Comparison of ENCODE assay signal across 31 cellular contexts in genomic region chr7:121436688-121437087, GRCh38.
"Had no signal": no experiment of that assay in that cellular context is flagged by ENCODE, and none has a peak within 500 bp of the region (broad histone marks: within the 10 kb centered on the region; RNA-seq: fewer than 3 reads in every experiment).

No MANE protein-coding gene starts in this region.

- H3K4me1 ChIP-seq: psoas muscle had no signal

- H3K27ac Mint-ChIP-seq: activated CD4-positive, alpha-beta memory T cell treated with anti-CD3 and anti-CD28 coated beads for 36 hours; activated CD4-positive, alpha-beta T cell treated with anti-CD3 and anti-CD28 coated beads, Interleukin-2, amount 10 ng/mL, durations not matched to agents 24 days and 14 days; activated T-helper 17 cell treated with anti-CD3 and anti-CD28 coated beads, Interleukin-2, amount 50 U/mL, for 72 hours; T-helper 1 cell treated with Interleukin-12 subunit alpha and Interleukin-12 subunit beta and Interleukin-4 antibody, amounts not matched to agents 30 μg/mL and 1 μg/mL, for 36 hours had no signal

- H3K27ac ChIP-seq: parathyroid adenoma, psoas muscle, sigmoid colon, stomach, tibial artery, WERI-Rb-1 had no signal

- H3K79me2 ChIP-seq: parathyroid adenoma had no signal

- H3K9me3 ChIP-seq: esophagus squamous epithelium, psoas muscle, sigmoid colon, stomach, tibial artery had no signal

- H3K27me3 Mint-ChIP-seq: activated CD4-positive, alpha-beta memory T cell treated with anti-CD3 and anti-CD28 coated beads for 36 hours; activated CD4-positive, alpha-beta T cell treated with anti-CD3 and anti-CD28 coated beads, Interleukin-2, amount 10 ng/mL, durations not matched to agents 24 days and 14 days; stimulated activated memory B cell treated with anti-CD40 and anti-IgM and Interleukin-4, amounts not matched to agents 10 μg/mL and 1 μg/mL and 100 μg/mL, for 72 hours had no signal

- H3K4me3 Mint-ChIP-seq: activated CD4-positive, alpha-beta memory T cell treated with anti-CD3 and anti-CD28 coated beads for 36 hours; activated CD4-positive, alpha-beta T cell treated with anti-CD3 and anti-CD28 coated beads, Interleukin-2, amount 10 ng/mL, durations not matched to agents 24 days and 14 days; activated T-helper 17 cell treated with anti-CD3 and anti-CD28 coated beads, Interleukin-2, amount 50 U/mL, for 72 hours; immature natural killer cell; naive thymus-derived CD8-positive, alpha-beta T cell; neural crest cell; stimulated activated memory B cell treated with anti-CD40 and anti-IgM and Interleukin-4, amounts not matched to agents 10 μg/mL and 1 μg/mL and 100 μg/mL, for 72 hours; T-helper 1 cell treated with Interleukin-12 subunit alpha and Interleukin-12 subunit beta and Interleukin-4 antibody, amounts not matched to agents 30 μg/mL and 1 μg/mL, for 36 hours had no signal

- H2AFZ ChIP-seq: parathyroid adenoma had no signal

- ATAC-seq: activated T-helper 17 cell treated with anti-CD3 and anti-CD28 coated beads, Interleukin-2, amount 50 U/mL, for 72 hours; left colon; naive thymus-derived CD8-positive, alpha-beta T cell; psoas muscle; stimulated activated memory B cell treated with anti-CD40 and anti-IgM and Interleukin-4, amounts not matched to agents 10 μg/mL and 1 μg/mL and 100 μg/mL, for 72 hours had no signal

- H3K4me3 ChIP-seq: esophagus squamous epithelium, psoas muscle, sigmoid colon, stomach, tibial artery had no signal

- H3K36me3 ChIP-seq: esophagus squamous epithelium, sigmoid colon, stomach, tibial artery, WERI-Rb-1 had no signal

- DNase-seq: activated CD4-positive, alpha-beta memory T cell treated with anti-CD3 and anti-CD28 coated beads for 36 hours; activated CD4-positive, alpha-beta T cell treated with anti-CD3 and anti-CD28 coated beads, Interleukin-2, amount 10 ng/mL, durations not matched to agents 24 days and 14 days; activated CD4-positive, CD25-positive, alpha-beta regulatory T cell treated with anti-CD3 and anti-CD28 coated beads, Interleukin-2, amount 50 U/mL, for 72 hours; activated CD8-positive, alpha-beta memory T cell treated with anti-CD3 and anti-CD28 coated beads, Interleukin-2, amount 50 U/mL, for 4 hours; activated gamma-delta T cell treated with Interleukin-2 at 50 U/mL for 16 hours; activated naive CD4-positive, alpha-beta T cell treated with anti-CD3 and anti-CD28 coated beads, Interleukin-2, amount 50 U/mL, for 16 hours; activated T-cell treated with anti-CD3 and anti-CD28 coated beads, Interleukin-2, amount 50 U/mL, for 1 hour; amniotic stem cell; central memory CD4-positive, alpha-beta T cell; esophagus squamous epithelium; glutamatergic neuron; immature natural killer cell; kidney; left colon; naive thymus-derived CD8-positive, alpha-beta T cell; occipital lobe; psoas muscle; sigmoid colon; stimulated activated CD4-positive, alpha-beta T cell treated with anti-CD3 and anti-CD28 coated beads, Interleukin-1b, Interleukin-23, amount 100 ng/mL, for 48 hours; stimulated activated CD4-positive, alpha-beta T cell treated with anti-CD3 and anti-CD28 coated beads, Interleukin-4, amount 100 ng/mL, for 4 hours; stimulated activated CD8-positive, alpha-beta memory T cell treated with anti-CD3 and anti-CD28 coated beads, Interleukin-4, amount 100 ng/mL, for 48 hours; stomach; SW 1271; T-helper 9 cell; tibial artery; WERI-Rb-1 had no signal

- H3K9ac ChIP-seq: parathyroid adenoma had no signal

- H3K27me3 ChIP-seq: esophagus squamous epithelium, sigmoid colon, stomach, tibial artery had no signal
